ENCODE assay signal across 1 cellular context in the genomic region with DNA sequence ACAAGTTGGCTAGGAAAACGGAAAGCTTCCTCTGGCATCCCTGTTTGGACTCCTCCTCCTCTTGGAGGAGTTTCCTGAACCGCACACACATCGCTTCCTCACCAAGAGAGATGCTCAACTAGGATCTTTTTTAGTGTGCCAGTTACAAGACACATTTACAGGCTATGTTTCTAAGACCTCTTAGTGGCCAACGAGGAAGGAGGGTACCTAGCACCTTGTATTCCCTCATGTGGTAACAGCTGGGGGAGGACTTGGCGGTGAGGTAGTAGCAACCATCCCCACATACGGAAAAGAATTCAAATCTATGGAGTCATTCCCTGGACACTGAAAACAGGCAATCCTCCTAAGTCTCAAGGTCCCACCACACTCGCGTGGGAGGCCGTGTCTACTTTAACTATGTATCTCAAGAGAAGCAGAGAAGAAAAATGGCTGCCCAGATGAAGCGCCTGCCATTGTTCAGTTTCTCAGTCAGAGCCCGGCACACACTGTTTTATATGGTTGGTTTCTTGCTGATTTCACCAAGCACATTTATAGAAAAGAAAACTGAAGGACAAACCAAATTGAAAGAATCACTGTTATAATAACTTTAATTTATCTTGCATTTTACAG.
TF ChIP-seq lines count a peak whose summit lies in the region.

No MANE protein-coding gene starts in this region.

TF ChIP-seq in HepG2, 621 proteins besides CTCF, POLR2A, EP300 and RAD21:
- peak; percentile 8 for TF ChIP-seq YY1 (IDR thresholded peaks at IDR 0.05; ENCODE audit: insufficient read depth, insufficient replicate concordance, low read depth, low read length)
- TF ChIP-seq ZNF780A (CRISPR knock-in tag; IDR thresholded peaks at IDR 0.05) = 0 out of 2 replicates have a peak, but pooled peaks have one; percentile 16
- TF ChIP-seq SOX13 (IDR thresholded peaks at IDR 0.05) = no peak
- TF ChIP-seq SOX13 (CRISPR knock-in tag; conservative IDR thresholded peaks at IDR 0.05 in 1 of 2, IDR thresholded peaks at IDR 0.05 in 1 of 2) = 0 out of 4 replicates have a peak, but pooled peaks of 1 of the 2 experiments have one; percentile 2
- TF ChIP-seq PAF1 (CRISPR knock-in tag; IDR thresholded peaks at IDR 0.05) = 0 out of 2 replicates have a peak, but pooled peaks have one; percentile 14
- no peak for TF ChIP-seq ZNF776 (CRISPR knock-in tag; IDR thresholded peaks at IDR 0.05)
- TF ChIP-seq, protein P1, sequence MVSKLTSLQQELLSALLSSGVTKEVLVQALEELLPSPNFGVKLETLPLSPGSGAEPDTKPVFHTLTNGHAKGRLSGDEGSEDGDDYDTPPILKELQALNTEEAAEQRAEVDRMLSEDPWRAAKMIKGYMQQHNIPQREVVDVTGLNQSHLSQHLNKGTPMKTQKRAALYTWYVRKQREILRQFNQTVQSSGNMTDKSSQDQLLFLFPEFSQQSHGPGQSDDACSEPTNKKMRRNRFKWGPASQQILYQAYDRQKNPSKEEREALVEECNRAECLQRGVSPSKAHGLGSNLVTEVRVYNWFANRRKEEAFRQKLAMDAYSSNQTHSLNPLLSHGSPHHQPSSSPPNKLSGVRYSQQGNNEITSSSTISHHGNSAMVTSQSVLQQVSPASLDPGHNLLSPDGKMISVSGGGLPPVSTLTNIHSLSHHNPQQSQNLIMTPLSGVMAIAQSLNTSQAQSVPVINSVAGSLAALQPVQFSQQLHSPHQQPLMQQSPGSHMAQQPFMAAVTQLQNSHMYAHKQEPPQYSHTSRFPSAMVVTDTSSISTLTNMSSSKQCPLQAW (CRISPR knock-in tag; IDR thresholded peaks at IDR 0.05) = 0 out of 2 replicates have a peak, but pooled peaks have one; percentile 15
- peak; percentile 3 for TF ChIP-seq AGO2 (optimal IDR thresholded peaks at IDR 0.05; ENCODE audit: low read depth, low read length)
- TF ChIP-seq POLR2AphosphoS5 (IDR thresholded peaks at IDR 0.05; ENCODE audit: low read depth, low read length) = peak; percentile 36
- TF ChIP-seq FOXK1 (CRISPR knock-in tag; IDR thresholded peaks at IDR 0.05; ENCODE audit: borderline replicate concordance, low read depth) = no peak
- TF ChIP-seq POLR2AphosphoS2 (IDR thresholded peaks at IDR 0.05; ENCODE audit: low read depth, low read length) = peak; percentile 91
- 0 out of 3 replicates have a peak, but pooled peaks have one; percentile 19 for TF ChIP-seq MXI1 (IDR thresholded peaks at IDR 0.05; ENCODE audit: borderline replicate concordance, low read depth, low read length)
- TF ChIP-seq POLR2G (IDR thresholded peaks at IDR 0.05; ENCODE audit: low read depth, low read length) = peak; percentile 71
- TF ChIP-seq SOX6 (IDR thresholded peaks at IDR 0.05) = no peak
- no peak for TF ChIP-seq SOX6 (CRISPR knock-in tag; IDR thresholded peaks at IDR 0.05)
- TF ChIP-seq RAD51 (IDR thresholded peaks at IDR 0.05; ENCODE audit: borderline replicate concordance) = no peak
- TF ChIP-seq ZNF589 (CRISPR knock-in tag; conservative IDR thresholded peaks at IDR 0.05) = no peak
- TF ChIP-seq RBM22 (optimal IDR thresholded peaks at IDR 0.05; ENCODE audit: low read length) = peak; percentile 98
- TF ChIP-seq, protein P2, sequence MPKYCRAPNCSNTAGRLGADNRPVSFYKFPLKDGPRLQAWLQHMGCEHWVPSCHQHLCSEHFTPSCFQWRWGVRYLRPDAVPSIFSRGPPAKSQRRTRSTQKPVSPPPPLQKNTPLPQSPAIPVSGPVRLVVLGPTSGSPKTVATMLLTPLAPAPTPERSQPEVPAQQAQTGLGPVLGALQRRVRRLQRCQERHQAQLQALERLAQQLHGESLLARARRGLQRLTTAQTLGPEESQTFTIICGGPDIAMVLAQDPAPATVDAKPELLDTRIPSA (CRISPR knock-in tag; IDR thresholded peaks at IDR 0.05; ENCODE audit: borderline replicate concordance) = no peak
TF ChIP-seq in HepG2: peak in this region for 11.
